14 cellular contexts compared by ENCODE assay signal in the genomic region with DNA sequence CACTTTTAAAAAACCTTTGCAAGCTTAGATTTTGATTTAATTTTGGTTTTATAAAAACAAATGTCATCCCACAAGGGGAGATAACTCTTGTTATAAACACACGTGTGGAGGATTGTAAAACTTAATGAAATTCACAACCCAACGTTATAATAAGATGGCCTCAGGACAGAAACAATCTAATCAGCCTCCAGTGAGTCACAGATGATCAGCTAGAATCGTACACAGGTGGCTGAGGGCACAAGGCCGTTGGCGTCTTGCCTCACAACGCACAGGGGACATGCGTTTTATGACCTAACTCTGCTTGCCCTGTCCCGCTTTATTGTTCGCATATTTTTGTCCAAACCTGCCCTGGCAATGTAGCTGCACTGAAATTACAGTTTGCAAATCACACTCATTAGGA.
"Had no signal": no experiment of that assay in that cellular context is flagged by ENCODE, and none has a peak within 500 bp of the region (broad histone marks: within the 10 kb centered on the region; RNA-seq: fewer than 3 reads in every experiment).

No MANE protein-coding gene starts in this region.

- H3K4me1 ChIP-seq: gastrocnemius medialis had no signal

- ATAC-seq: gastrocnemius medialis, T-helper 17 cell had no signal

- H3K4me3 ChIP-seq: gastrocnemius medialis, heart right ventricle, skin epidermis, tibial artery, vagina had no signal

- DNase-seq: activated CD4-positive, alpha-beta T cell treated with anti-CD3 and anti-CD28 coated beads, Interleukin-2, amount 50 U/mL, for 4 hours; activated gamma-delta T cell; activated T-cell treated with anti-CD3 and anti-CD28 coated beads, Interleukin-2, amount 50 U/mL, for 24 hours; dorsolateral prefrontal cortex; gastrocnemius medialis; heart right ventricle; kidney; left ventricle myocardium superior; T-helper 17 cell; tibial artery had no signal

- FAIRE-seq: kidney, TTC549 had no signal

- H3K27me3 ChIP-seq: dorsolateral prefrontal cortex, gastrocnemius medialis, heart right ventricle, neutrophil, tibial artery, vagina had no signal

- H3K27ac ChIP-seq: dorsolateral prefrontal cortex, gastrocnemius medialis, heart right ventricle, neutrophil, skin epidermis, tibial artery, vagina had no signal

- H3K9me3 ChIP-seq: gastrocnemius medialis, heart right ventricle, neutrophil, tibial artery, vagina had no signal

- H3K36me3 ChIP-seq: gastrocnemius medialis, heart right ventricle, neutrophil, tibial artery, vagina had no signal
